In genomic region chr11:62860835-62861563, GRCh38 we compare ENCODE assay signal across 11 cellular contexts. TPM values are rescaled to one million over a fixed set of nuclear protein-coding genes. Genes with fewer than 3 reads are reported as not detected.
DNase-seq lines count a peak whose midpoint lies in the region; ATAC-seq and TF ChIP-seq lines count a peak whose summit lies in the region.
"Had no signal": no experiment of that assay in that cellular context is flagged by ENCODE, and none has a peak within 500 bp of the region (broad histone marks: within the 10 kb centered on the region; RNA-seq: fewer than 3 reads in every experiment).

No MANE protein-coding gene starts in this region.

- peaks cover 20% of the 10 kb centered on the region for H3K4me1 ChIP-seq in testis
- H3K4me1 ChIP-seq: colonic mucosa had no signal

- TF ChIP-seq POLR2A in testis (IDR thresholded peaks at IDR 0.05) = no peak

- H3K36me3 ChIP-seq in testis (ENCODE audit: low read depth, missing control alignments) = no peaks in the 10 kb centered on the region
- H3K36me3 ChIP-seq: colonic mucosa had no signal

- no peaks in the 10 kb centered on the region for H3K9me3 Mint-ChIP-seq in natural killer cell treated with Interleukin-12 subunit alpha and Interleukin-12 subunit beta and Interleukin-15 and Interleukin-18, amount 100 ng/mL, for 72 hours
- no peaks in the 10 kb centered on the region for H3K9me3 Mint-ChIP-seq in natural killer cell
- no peaks in the 10 kb centered on the region for H3K9me3 Mint-ChIP-seq in activated CD4-positive, alpha-beta memory T cell treated with anti-CD3 and anti-CD28 coated beads, Interleukin-2, amount 10 ng/mL, durations not matched to agents 7 days and 5 days
- H3K9me3 Mint-ChIP-seq in stimulated activated memory B cell treated with anti-CD40 and anti-IgM and Interleukin-4, amounts not matched to agents 10 μg/mL and 1 μg/mL and 100 μg/mL, for 72 hours = no peaks in the 10 kb centered on the region
- H3K9me3 Mint-ChIP-seq: CD14-positive monocyte had no signal

- POLR2A ChIA-PET in activated CD4-positive, alpha-beta memory T cell treated with anti-CD3 and anti-CD28 coated beads, Interleukin-2, amount 10 ng/mL, durations not matched to agents 7 days and 5 days (lab: Charles Lee) = interaction anchor here (0.6 to 6.1 kb wide), 9 partner anchors 9 to 318 kb away, joined by 3 to 90 read pairs (median 3); partner anchors contain the start of genes HNRNPUL2, SLC3A2, TMEM179B and TMEM223

- DNase-seq in natural killer cell treated with Interleukin-12 subunit alpha and Interleukin-12 subunit beta and Interleukin-15 and Interleukin-18, amount 100 ng/mL, for 72 hours (ENCODE audit: low spot score) = no peak
- no peak for DNase-seq in natural killer cell
- no peak for DNase-seq in activated CD4-positive, alpha-beta memory T cell treated with anti-CD3 and anti-CD28 coated beads, Interleukin-2, amount 10 ng/mL, durations not matched to agents 7 days and 5 days
- no peak for DNase-seq in DMS79 treated with DMSO at 0.1 percent for 48 hours (lab: John Stamatoyannopoulos, UW)
- DNase-seq in testis = no peak
- DNase-seq: activated effector memory CD4-positive, alpha-beta T cell treated with anti-CD3 and anti-CD28 coated beads, Interleukin-2, amount 50 U/mL, for 16 hours; colonic mucosa had no signal

- peaks cover 7 to 8% of the 10 kb centered on the region in 2 donors for H3K27me3 Mint-ChIP-seq in natural killer cell treated with Interleukin-12 subunit alpha and Interleukin-12 subunit beta and Interleukin-15 and Interleukin-18, amount 100 ng/mL, for 72 hours
- no peaks in the 10 kb centered on the region for H3K27me3 Mint-ChIP-seq in natural killer cell (ENCODE audit: low read depth in 2 of 2)
- no peaks in the 10 kb centered on the region for H3K27me3 Mint-ChIP-seq in activated CD4-positive, alpha-beta memory T cell treated with anti-CD3 and anti-CD28 coated beads, Interleukin-2, amount 10 ng/mL, durations not matched to agents 7 days and 5 days
- no peaks in the 10 kb centered on the region for H3K27me3 Mint-ChIP-seq in stimulated activated memory B cell treated with anti-CD40 and anti-IgM and Interleukin-4, amounts not matched to agents 10 μg/mL and 1 μg/mL and 100 μg/mL, for 72 hours

- TF ChIP-seq CTCF in natural killer cell (IDR thresholded peaks at IDR 0.05) (no peak), testis (IDR thresholded peaks at IDR 0.05) (no peak)

- 58 to 69% methylated on average over 5 of the region's 5 CpGs for WGBS in testis, 2 donors

- peaks cover 4% of the 10 kb centered on the region for H3K36me3 Mint-ChIP-seq in natural killer cell treated with Interleukin-12 subunit alpha and Interleukin-12 subunit beta and Interleukin-15 and Interleukin-18, amount 100 ng/mL, for 72 hours
- no peaks in the 10 kb centered on the region for H3K36me3 Mint-ChIP-seq in natural killer cell
- peaks cover 17% of the 10 kb centered on the region for H3K36me3 Mint-ChIP-seq in activated CD4-positive, alpha-beta memory T cell treated with anti-CD3 and anti-CD28 coated beads, Interleukin-2, amount 10 ng/mL, durations not matched to agents 7 days and 5 days (ENCODE audit: low read depth)
- no peaks in the 10 kb centered on the region for H3K36me3 Mint-ChIP-seq in stimulated activated memory B cell treated with anti-CD40 and anti-IgM and Interleukin-4, amounts not matched to agents 10 μg/mL and 1 μg/mL and 100 μg/mL, for 72 hours
- H3K36me3 Mint-ChIP-seq: CD14-positive monocyte had no signal

- H3K27me3 ChIP-seq in testis = no peaks in the 10 kb centered on the region
- H3K27me3 ChIP-seq: colonic mucosa had no signal

- CTCF ChIA-PET in activated CD4-positive, alpha-beta memory T cell treated with anti-CD3 and anti-CD28 coated beads, Interleukin-2, amount 10 ng/mL, durations not matched to agents 7 days and 5 days (lab: Charles Lee) = interaction anchor here (0.6 to 5.3 kb wide), 14 partner anchors 10 to 318 kb away, joined by 3 to 53 read pairs (median 4); partner anchors contain the start of genes EEF1G, SLC3A2, TMEM179B and TMEM223

- no peak overlapping the region for H3K27ac Mint-ChIP-seq in natural killer cell treated with Interleukin-12 subunit alpha and Interleukin-12 subunit beta and Interleukin-15 and Interleukin-18, amount 100 ng/mL, for 72 hours
- no peak overlapping the region for H3K27ac Mint-ChIP-seq in natural killer cell
- peak overlapping the region; percentile 63 for H3K27ac Mint-ChIP-seq in activated CD4-positive, alpha-beta memory T cell treated with anti-CD3 and anti-CD28 coated beads, Interleukin-2, amount 10 ng/mL, durations not matched to agents 7 days and 5 days
- peak overlapping the region; percentile 24 for H3K27ac Mint-ChIP-seq in stimulated activated memory B cell treated with anti-CD40 and anti-IgM and Interleukin-4, amounts not matched to agents 10 μg/mL and 1 μg/mL and 100 μg/mL, for 72 hours

- H3K4me3 ChIP-seq in testis = no peak overlapping the region
- H3K4me3 ChIP-seq: colonic mucosa had no signal

- H3K27ac ChIP-seq in testis = no peak overlapping the region
- H3K27ac ChIP-seq: colonic mucosa had no signal

- peak overlapping the region; percentile 38 for H3K4me3 Mint-ChIP-seq in natural killer cell treated with Interleukin-12 subunit alpha and Interleukin-12 subunit beta and Interleukin-15 and Interleukin-18, amount 100 ng/mL, for 72 hours
- H3K4me3 Mint-ChIP-seq in natural killer cell = no peak overlapping the region
- no peak overlapping the region for H3K4me3 Mint-ChIP-seq in activated CD4-positive, alpha-beta memory T cell treated with anti-CD3 and anti-CD28 coated beads, Interleukin-2, amount 10 ng/mL, durations not matched to agents 7 days and 5 days
- H3K4me3 Mint-ChIP-seq in stimulated activated memory B cell treated with anti-CD40 and anti-IgM and Interleukin-4, amounts not matched to agents 10 μg/mL and 1 μg/mL and 100 μg/mL, for 72 hours = no peak overlapping the region
- H3K4me3 Mint-ChIP-seq: CD14-positive monocyte had no signal

- intact Hi-C loops in natural killer cell (cut with micrococcal nuclease) (loop anchor here (10.0 kb wide), 1 partner anchor 466 kb away; no protein-coding TSS in a partner anchor), testis (cut with DNase I; ENCODE audit: low total_unique reads) (no loop called here)

- peaks cover 22 to 27% of the 10 kb centered on the region in 2 donors for H3K4me1 Mint-ChIP-seq in natural killer cell treated with Interleukin-12 subunit alpha and Interleukin-12 subunit beta and Interleukin-15 and Interleukin-18, amount 100 ng/mL, for 72 hours (ENCODE audit: low read depth in 2 of 2)
- H3K4me1 Mint-ChIP-seq in natural killer cell = peaks cover 12% of the 10 kb centered on the region in 2 donors
- H3K4me1 Mint-ChIP-seq in activated CD4-positive, alpha-beta memory T cell treated with anti-CD3 and anti-CD28 coated beads, Interleukin-2, amount 10 ng/mL, durations not matched to agents 7 days and 5 days = peaks cover 67% of the 10 kb centered on the region
- peaks cover 42% of the 10 kb centered on the region for H3K4me1 Mint-ChIP-seq in stimulated activated memory B cell treated with anti-CD40 and anti-IgM and Interleukin-4, amounts not matched to agents 10 μg/mL and 1 μg/mL and 100 μg/mL, for 72 hours

- no peaks in the 10 kb centered on the region for H3K9me3 ChIP-seq in testis
- H3K9me3 ChIP-seq: colonic mucosa had no signal

- ATAC-seq in natural killer cell treated with Interleukin-12 subunit alpha and Interleukin-12 subunit beta and Interleukin-15 and Interleukin-18, amount 100 ng/mL, for 72 hours = peak; percentile 74
- ATAC-seq in natural killer cell = no peak
- no peak for ATAC-seq in stimulated activated memory B cell treated with anti-CD40 and anti-IgM and Interleukin-4, amounts not matched to agents 10 μg/mL and 1 μg/mL and 100 μg/mL, for 72 hours

RNA-seq across cellular contexts. Expression of gene SLC3A2, which starts 19.7 kb away (rescaled TPM):
- 100 to 1,000 TPM; 234 to 307 TPM for total RNA-seq in natural killer cell treated with Interleukin-12 subunit alpha and Interleukin-12 subunit beta and Interleukin-15 and Interleukin-18, amount 100 ng/mL, for 72 hours
- total RNA-seq in natural killer cell (100 to 1,000 TPM; 200 to 235 (median 207) TPM), testis (100 to 1,000 TPM; 227 to 271 TPM)
- total RNA-seq in activated CD4-positive, alpha-beta memory T cell treated with anti-CD3 and anti-CD28 coated beads, Interleukin-2, amount 10 ng/mL, durations not matched to agents 7 days and 5 days = 100 to 1,000 TPM; 262 to 279 TPM
- 166 TPM for polyA plus RNA-seq in testis (ENCODE audit: insufficient read depth, low read depth, low replicate concordance)

RNA-seq across cellular contexts. Expression of gene WDR74, which starts 21.6 kb away (rescaled TPM):
- total RNA-seq in natural killer cell treated with Interleukin-12 subunit alpha and Interleukin-12 subunit beta and Interleukin-15 and Interleukin-18, amount 100 ng/mL, for 72 hours = 100 to 1,000 TPM in 1 of 2 donors, 10 to 100 TPM in 1; 90.4 to 136 TPM
- total RNA-seq in natural killer cell (100 to 1,000 TPM; 151 to 173 (median 171) TPM), testis (10 to 100 TPM; 33.4 to 46.7 TPM)
- 10 to 100 TPM; 46.1 to 48.4 TPM for total RNA-seq in activated CD4-positive, alpha-beta memory T cell treated with anti-CD3 and anti-CD28 coated beads, Interleukin-2, amount 10 ng/mL, durations not matched to agents 7 days and 5 days
- 39.0 TPM for polyA plus RNA-seq in testis (ENCODE audit: insufficient read depth, low read depth, low replicate concordance)

RNA-seq across cellular contexts. Expression of gene TEX54, which starts 28.4 kb away (rescaled TPM):
- total RNA-seq in natural killer cell treated with Interleukin-12 subunit alpha and Interleukin-12 subunit beta and Interleukin-15 and Interleukin-18, amount 100 ng/mL, for 72 hours = 1 to 10 TPM in 1 of 2 donors, not detected in 1; 1.0 TPM
- total RNA-seq in natural killer cell = not detected
- total RNA-seq in activated CD4-positive, alpha-beta memory T cell treated with anti-CD3 and anti-CD28 coated beads, Interleukin-2, amount 10 ng/mL, durations not matched to agents 7 days and 5 days = not detected
- 10 to 100 TPM; 18.4 to 38.1 TPM for total RNA-seq in testis
- 40.7 TPM for polyA plus RNA-seq in testis (ENCODE audit: insufficient read depth, low read depth, low replicate concordance)
- total RNA-seq: colonic mucosa; NCI-H460; T-helper 2 cell treated with Interferon-gamma antibody and Interleukin-4, amounts not matched to agents 100 ng/mL and 5 ng/mL, for 36 hours had no signal

RNA-seq across cellular contexts. Expression of gene STX5, which starts 29.1 kb away (rescaled TPM):
- 10 to 100 TPM; 32.0 to 53.4 TPM for total RNA-seq in natural killer cell treated with Interleukin-12 subunit alpha and Interleukin-12 subunit beta and Interleukin-15 and Interleukin-18, amount 100 ng/mL, for 72 hours
- 100 to 1,000 TPM; 138 to 171 (median 166) TPM for total RNA-seq in natural killer cell
- total RNA-seq in activated CD4-positive, alpha-beta memory T cell treated with anti-CD3 and anti-CD28 coated beads, Interleukin-2, amount 10 ng/mL, durations not matched to agents 7 days and 5 days = 10 to 100 TPM; 40.6 to 41.6 TPM
- total RNA-seq in testis = 10 to 100 TPM; 42.2 to 49.1 TPM
- 55.0 TPM for polyA plus RNA-seq in testis (ENCODE audit: insufficient read depth, low read depth, low replicate concordance)

RNA-seq across cellular contexts. Expression of gene NXF1, which starts 55.8 kb away (rescaled TPM):
- total RNA-seq in natural killer cell treated with Interleukin-12 subunit alpha and Interleukin-12 subunit beta and Interleukin-15 and Interleukin-18, amount 100 ng/mL, for 72 hours = 100 to 1,000 TPM; 108 to 145 TPM
- total RNA-seq in natural killer cell = 100 to 1,000 TPM; 284 to 341 (median 319) TPM
- total RNA-seq in activated CD4-positive, alpha-beta memory T cell treated with anti-CD3 and anti-CD28 coated beads, Interleukin-2, amount 10 ng/mL, durations not matched to agents 7 days and 5 days = 10 to 100 TPM; 80.3 to 82.4 TPM
- total RNA-seq in testis = 10 to 100 TPM; 94.6 to 98.7 TPM
- 88.3 TPM for polyA plus RNA-seq in testis (ENCODE audit: insufficient read depth, low read depth, low replicate concordance)

Comparison
In these comparisons a context has a peak if more than half of its experiments do, and no peak if none do; other contexts are left out.
1. ATAC-seq: peak in natural killer cell treated with Interleukin-12 subunit alpha and Interleukin-12 subunit beta and Interleukin-15 and Interleukin-18, amount 100 ng/mL, for 72 hours (2 of 2); none in natural killer cell (0 of 3) and stimulated activated memory B cell treated with anti-CD40 and anti-IgM and Interleukin-4, amounts not matched to agents 10 μg/mL and 1 μg/mL and 100 μg/mL, for 72 hours (single experiment).
2. H3K27ac Mint-ChIP-seq: peak in activated CD4-positive, alpha-beta memory T cell treated with anti-CD3 and anti-CD28 coated beads, Interleukin-2, amount 10 ng/mL, durations not matched to agents 7 days and 5 days (single experiment) and stimulated activated memory B cell treated with anti-CD40 and anti-IgM and Interleukin-4, amounts not matched to agents 10 μg/mL and 1 μg/mL and 100 μg/mL, for 72 hours (single experiment); none in natural killer cell treated with Interleukin-12 subunit alpha and Interleukin-12 subunit beta and Interleukin-15 and Interleukin-18, amount 100 ng/mL, for 72 hours (0 of 2) and natural killer cell (0 of 2).
3. RNA of gene TEX54, which starts 28.4 kb away (total RNA-seq): 18.4 to 38.1 TPM in testis; 1.0 TPM in natural killer cell treated with Interleukin-12 subunit alpha and Interleukin-12 subunit beta and Interleukin-15 and Interleukin-18, amount 100 ng/mL, for 72 hours, not detected in activated CD4-positive, alpha-beta memory T cell treated with anti-CD3 and anti-CD28 coated beads, Interleukin-2, amount 10 ng/mL, durations not matched to agents 7 days and 5 days and not detected in natural killer cell; every median in the first group is over 4 times any median in the second.